Comparison of ENCODE assay signal across 19 cellular contexts in the genomic region with DNA sequence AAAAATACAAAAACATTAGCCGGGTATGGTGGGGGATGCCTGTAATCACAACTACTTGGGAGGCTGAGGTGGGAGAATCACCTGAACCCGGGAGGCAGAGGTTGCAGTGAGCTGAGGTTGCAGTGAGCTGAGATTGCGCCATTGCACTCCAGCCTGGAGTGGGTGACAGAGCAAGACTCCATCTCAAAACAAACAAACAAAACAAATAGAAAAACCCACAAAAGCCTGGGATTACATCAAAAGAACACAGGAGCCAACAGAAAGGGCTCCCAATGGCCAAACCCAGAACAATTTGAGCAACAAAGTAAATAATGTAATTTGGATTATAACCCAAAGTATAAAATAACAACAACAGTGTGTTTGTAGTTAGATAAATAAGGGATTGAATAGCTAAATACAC.
A peak's percentile ranks its signal among the peaks of the same experiment; 100 is the strongest.
DNase-seq lines count a peak whose midpoint lies in the region; ATAC-seq, FAIRE-seq and TF ChIP-seq lines count a peak whose summit lies in the region.
"Had no signal": no experiment of that assay in that cellular context is flagged by ENCODE, and none has a peak within 500 bp of the region (broad histone marks: within the 10 kb centered on the region; RNA-seq: fewer than 3 reads in every experiment).

No MANE protein-coding gene starts in this region.

- no peak overlapping the region for H3K4me2 ChIP-seq in HepG2 (ENCODE audit: low read depth, low read length)

- no peak for TF ChIP-seq POLR2A in HepG2 (IDR thresholded peaks at IDR 0.05; ENCODE audit: insufficient read depth in 1 of 2, low read depth in 2 of 2, low read length in 2 of 2)

- H3K4me3 Mint-ChIP-seq in CD8-positive, alpha-beta T cell, result no peak overlapping the region
- H3K4me3 Mint-ChIP-seq: CD4-positive, alpha-beta T cell had no signal

- no peaks in the 10 kb centered on the region for H3K36me3 ChIP-seq in HepG2 (replicated peaks in 1 of 2; ENCODE audit: control insufficient read depth in 1 of 2, insufficient read depth in 2 of 2, low read length in 2 of 2)
- H3K36me3 ChIP-seq in CD8-positive, alpha-beta T cell (ENCODE audit: insufficient read depth, low read length), result no peaks in the 10 kb centered on the region
- H3K36me3 ChIP-seq: HAP-1 had no signal

- TF ChIP-seq CTCF in HepG2 (CRISPR knock-in tag; IDR thresholded peaks at IDR 0.05), result no peak
- TF ChIP-seq CTCF in CD8-positive, alpha-beta T cell (IDR thresholded peaks at IDR 0.05), result no peak

- H3K4me3 ChIP-seq in HepG2 (replicated peaks in 1 of 3; ENCODE audit: insufficient read depth in 1 of 3, low read depth in 2 of 3, low read length in 3 of 3), result no peak overlapping the region
- H3K4me3 ChIP-seq in CD8-positive, alpha-beta T cell (ENCODE audit: low read depth, low read length), result no peak overlapping the region
- H3K4me3 ChIP-seq: GM12878, HAP-1, K562 had no signal

- H3K9me3 ChIP-seq in HepG2 (ENCODE audit: low read length), result no peaks in the 10 kb centered on the region
- no peaks in the 10 kb centered on the region for H3K9me3 ChIP-seq in CD8-positive, alpha-beta T cell (ENCODE audit: low read length)
- H3K9me3 ChIP-seq: HAP-1 had no signal

- H3K4me1 Mint-ChIP-seq in CD8-positive, alpha-beta T cell (ENCODE audit: low read depth), result peaks cover 8% of the 10 kb centered on the region

- TF ChIP-seq EP300 in HepG2 (IDR thresholded peaks at IDR 0.05; ENCODE audit: low read depth in 2 of 2, low read length in 2 of 2) (peak in 1 of 2 experiments; percentile 60; a peak in 2 of 4 replicates), HepG2 (CRISPR knock-in tag; IDR thresholded peaks at IDR 0.05; ENCODE audit: borderline replicate concordance) (no peak; the same call in 1 of the 2 replicates)

- FAIRE-seq in HepG2 (lab: Jason Lieb, UNC), result no peak
- FAIRE-seq in GM19239 (lab: Jason Lieb, UNC), result no peak
- FAIRE-seq: A204.1, GM12878, H1, K562 had no signal

- H3K9ac ChIP-seq in HepG2 (ENCODE audit: insufficient read depth, low read depth, low read length), result no peak overlapping the region

- no peak for TF ChIP-seq RAD21 in HepG2 (CRISPR knock-in tag; IDR thresholded peaks at IDR 0.05)

- no TSS peak for BruUV-seq in HepG2 (replicated peaks; lab: Mats Ljungman, UMichigan)

- no peaks in the 10 kb centered on the region for H3K79me2 ChIP-seq in HepG2 (ENCODE audit: insufficient read depth, low read length)

- H3K27me3 ChIP-seq in HepG2 (ENCODE audit: control insufficient read depth in 1 of 2, insufficient read depth in 2 of 2, low read length in 2 of 2), result peaks cover 4 to 30% of the 10 kb centered on the region in 2 experiments; a peak in 3 of 5 replicates
- H3K27me3 ChIP-seq in CD8-positive, alpha-beta T cell (ENCODE audit: insufficient read depth, low read length), result no peaks in the 10 kb centered on the region

- H3K9me3 Mint-ChIP-seq in CD8-positive, alpha-beta T cell, result no peaks in the 10 kb centered on the region
- H3K9me3 Mint-ChIP-seq: CD4-positive, alpha-beta T cell had no signal

- POLR2A ChIA-PET in HepG2 (lab: Yijun Ruan, JAX), result interaction anchor here (0.5 to 1.6 kb wide), 3 partner anchors 8 to 308 kb away, joined by 3 to 5 read pairs (median 3); no protein-coding TSS in a partner anchor
- POLR2A ChIA-PET in CD8-positive, alpha-beta T cell (lab: Charles Lee), result interaction anchor here (0.7 kb wide), 1 partner anchor 68 kb away, joined by 4 read pairs; no protein-coding TSS in a partner anchor

- peaks cover 36% of the 10 kb centered on the region for H3K4me1 ChIP-seq in HepG2 (ENCODE audit: insufficient read depth, low read length)
- no peaks in the 10 kb centered on the region for H3K4me1 ChIP-seq in CD8-positive, alpha-beta T cell (ENCODE audit: insufficient read depth, low read length)
- H3K4me1 ChIP-seq: HAP-1 had no signal

- WGBS in HepG2 (ENCODE audit: low lambda C conversion rate), result 12% methylated on average over 3 of the region's 3 CpGs

- DNase-seq in DMS53 treated with DMSO at 0.1 percent for 48 hours (lab: John Stamatoyannopoulos, UW; ENCODE audit: unreplicated experiment) (peak; percentile 40), NCI-H2029 treated with DMSO at 0.1 percent for 48 hours (lab: John Stamatoyannopoulos, UW) (peak; percentile 44), HepG2 (ENCODE audit: low spot score) (peak; percentile 67), GM19239 (ENCODE audit: insufficient read length, low spot score) (no peak), RKO (ENCODE audit: low spot score) (no peak)
- no peak for DNase-seq in CD8-positive, alpha-beta T cell
- DNase-seq: AML-193; CD4-positive, alpha-beta T cell; DMS153; DND-41; EL; IMR-90 had no signal

- no peaks in the 10 kb centered on the region for H3K36me3 Mint-ChIP-seq in CD8-positive, alpha-beta T cell

- no peak overlapping the region for H3K27ac ChIP-seq in HepG2 (ENCODE audit: extremely low read length, insufficient read depth, low read length)
- H3K27ac ChIP-seq in CD8-positive, alpha-beta T cell (ENCODE audit: low read depth, low read length), result no peak overlapping the region
- H3K27ac ChIP-seq: C4-2B, HL-60 had no signal

- CTCF ChIA-PET in HepG2 (lab: Yijun Ruan, JAX; ENCODE audit: low intra/inter-chr PET ratio, low total read pairs), result no interaction called here
- CTCF ChIA-PET in CD8-positive, alpha-beta T cell (lab: Charles Lee), result no interaction called here

- H3K27ac Mint-ChIP-seq in CD8-positive, alpha-beta T cell, result no peak overlapping the region
- H3K27ac Mint-ChIP-seq: CD4-positive, alpha-beta T cell had no signal

- in situ Hi-C loops in HepG2 (cut with HindIII; ENCODE audit: extremely low pct_ligation_motif_present, low pct_unique_long_range_greater_than_20kb), result no loop called here

- no peaks in the 10 kb centered on the region for H4K20me1 ChIP-seq in HepG2 (ENCODE audit: insufficient read depth, low read length)

- no peaks in the 10 kb centered on the region for H3K27me3 Mint-ChIP-seq in CD8-positive, alpha-beta T cell (ENCODE audit: low read depth)
- H3K27me3 Mint-ChIP-seq: CD4-positive, alpha-beta T cell had no signal

- peak; percentile 44 for ATAC-seq in HepG2
- no peak for ATAC-seq in CD8-positive, alpha-beta T cell
- ATAC-seq: GM12878, K562 had no signal

- intact Hi-C loops in HepG2 (cut with micrococcal nuclease; ENCODE audit: unreplicated experiment), result loop anchor here (2.0 to 5.0 kb wide), 2 partner anchors 117 to 138 kb away; no protein-coding TSS in a partner anchor
- intact Hi-C loops in CD8-positive, alpha-beta T cell (cut with DNase I, micrococcal nuclease), result no loop called here

- no peak overlapping the region for H2AFZ ChIP-seq in HepG2 (ENCODE audit: low read length)

TF ChIP-seq in HepG2, 621 proteins besides CTCF, POLR2A, EP300 and RAD21 (continues in another document):
- no peak for TF ChIP-seq ZFP36L1 (CRISPR knock-in tag; IDR thresholded peaks at IDR 0.05)
- peak; percentile 93 for TF ChIP-seq HMG20A (CRISPR knock-in tag; IDR thresholded peaks at IDR 0.05; ENCODE audit: borderline replicate concordance)
- peak; percentile 41; the same call in 1 of the 2 replicates for TF ChIP-seq FOXP1 (IDR thresholded peaks at IDR 0.05)
- peak; percentile 91 for TF ChIP-seq FOXP1 (CRISPR knock-in tag; IDR thresholded peaks at IDR 0.05)
- no peak for TF ChIP-seq CAMTA2 (CRISPR knock-in tag; IDR thresholded peaks at IDR 0.05; ENCODE audit: borderline replicate concordance)
- TF ChIP-seq TBX2 (CRISPR knock-in tag; IDR thresholded peaks at IDR 0.05; ENCODE audit: borderline replicate concordance), result peak; percentile 45; the same call in 1 of the 2 replicates
- peak; percentile 98 for TF ChIP-seq ZNF460 (CRISPR knock-in tag; IDR thresholded peaks at IDR 0.05; ENCODE audit: borderline replicate concordance)
- TF ChIP-seq, protein P1, sequence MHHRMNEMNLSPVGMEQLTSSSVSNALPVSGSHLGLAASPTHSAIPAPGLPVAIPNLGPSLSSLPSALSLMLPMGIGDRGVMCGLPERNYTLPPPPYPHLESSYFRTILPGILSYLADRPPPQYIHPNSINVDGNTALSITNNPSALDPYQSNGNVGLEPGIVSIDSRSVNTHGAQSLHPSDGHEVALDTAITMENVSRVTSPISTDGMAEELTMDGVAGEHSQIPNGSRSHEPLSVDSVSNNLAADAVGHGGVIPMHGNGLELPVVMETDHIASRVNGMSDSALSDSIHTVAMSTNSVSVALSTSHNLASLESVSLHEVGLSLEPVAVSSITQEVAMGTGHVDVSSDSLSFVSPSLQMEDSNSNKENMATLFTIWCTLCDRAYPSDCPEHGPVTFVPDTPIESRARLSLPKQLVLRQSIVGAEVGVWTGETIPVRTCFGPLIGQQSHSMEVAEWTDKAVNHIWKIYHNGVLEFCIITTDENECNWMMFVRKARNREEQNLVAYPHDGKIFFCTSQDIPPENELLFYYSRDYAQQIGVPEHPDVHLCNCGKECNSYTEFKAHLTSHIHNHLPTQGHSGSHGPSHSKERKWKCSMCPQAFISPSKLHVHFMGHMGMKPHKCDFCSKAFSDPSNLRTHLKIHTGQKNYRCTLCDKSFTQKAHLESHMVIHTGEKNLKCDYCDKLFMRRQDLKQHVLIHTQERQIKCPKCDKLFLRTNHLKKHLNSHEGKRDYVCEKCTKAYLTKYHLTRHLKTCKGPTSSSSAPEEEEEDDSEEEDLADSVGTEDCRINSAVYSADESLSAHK (CRISPR knock-in tag; IDR thresholded peaks at IDR 0.05; ENCODE audit: borderline replicate concordance), result no peak
- no peak for TF ChIP-seq ATF7 (IDR thresholded peaks at IDR 0.05)
- TF ChIP-seq ATF7 (CRISPR knock-in tag; IDR thresholded peaks at IDR 0.05), result no peak
- no peak for TF ChIP-seq E2F2 (CRISPR knock-in tag; IDR thresholded peaks at IDR 0.05; ENCODE audit: borderline replicate concordance)
- TF ChIP-seq ZNF350 (CRISPR knock-in tag; IDR thresholded peaks at IDR 0.05; ENCODE audit: borderline replicate concordance, low read depth), result peak; percentile 55; the same call in 1 of the 2 replicates
- TF ChIP-seq TARDBP (CRISPR knock-in tag; IDR thresholded peaks at IDR 0.05), result peak; percentile 22; the same call in 1 of the 2 replicates
- TF ChIP-seq ZNF572 (CRISPR knock-in tag; IDR thresholded peaks at IDR 0.05), result no peak
- TF ChIP-seq NFYC (CRISPR knock-in tag; IDR thresholded peaks at IDR 0.05), result no peak
- TF ChIP-seq KDM1A (CRISPR knock-in tag; IDR thresholded peaks at IDR 0.05), result peak; percentile 92
- peak; percentile 62; the same call in 1 of the 2 replicates for TF ChIP-seq MBD4 (IDR thresholded peaks at IDR 0.05; ENCODE audit: borderline replicate concordance, low read length)
- no peak for TF ChIP-seq MTF1 (CRISPR knock-in tag; IDR thresholded peaks at IDR 0.05)
- peak; percentile 71 for TF ChIP-seq HDAC1 (CRISPR knock-in tag; IDR thresholded peaks at IDR 0.05)

Comparison
In these comparisons a context has a peak if more than half of its experiments do, and no peak if none do; other contexts are left out.
1. DNase-seq: peak in DMS53 treated with DMSO at 0.1 percent for 48 hours (single experiment), NCI-H2029 treated with DMSO at 0.1 percent for 48 hours (single experiment) and HepG2 (single experiment); none in GM19239 (single experiment), RKO (single experiment) and CD8-positive, alpha-beta T cell (0 of 7).